In the genomic region with DNA sequence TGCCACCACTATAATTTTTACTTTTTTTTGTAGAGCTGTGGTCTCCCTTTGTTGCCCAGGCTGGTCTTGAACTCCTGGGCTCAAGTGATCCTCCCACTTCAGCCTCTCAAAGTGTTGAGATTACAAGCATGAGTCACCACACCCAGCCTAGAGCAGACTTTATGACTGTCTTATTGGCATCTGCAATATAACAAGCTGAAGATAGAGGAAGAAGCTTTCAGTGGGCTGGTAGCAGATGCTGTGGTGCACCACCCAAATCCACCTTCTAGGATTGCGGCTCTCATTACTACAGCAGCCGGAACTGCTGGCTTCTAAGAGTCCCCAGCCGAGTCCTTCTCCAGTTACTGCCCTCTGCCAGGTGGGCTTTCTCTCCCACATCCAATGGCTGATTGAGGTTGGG, we compare ENCODE assay signal across 12 cellular contexts. TPM values are rescaled to one million over a fixed set of nuclear protein-coding genes. Genes with fewer than 3 reads are reported as not detected.
DNase-seq lines count a peak whose midpoint lies in the region; TF ChIP-seq lines count a peak whose summit lies in the region.
"Had no signal": no experiment of that assay in that cellular context is flagged by ENCODE, and none has a peak within 500 bp of the region (broad histone marks: within the 10 kb centered on the region; RNA-seq: fewer than 3 reads in every experiment).

No MANE protein-coding gene starts in this region.

- no peak overlapping the region for H2AFZ ChIP-seq in MM.1S (ENCODE audit: low read length)
- H2AFZ ChIP-seq: parathyroid adenoma had no signal

- peak; percentile 8 for DNase-seq in A172 (ENCODE audit: low spot score)
- DNase-seq in GF-D8 (lab: John Stamatoyannopoulos, UW), result peak; percentile 83
- peak; percentile 83 for DNase-seq in NOMO-1 treated with dmso at 0.1 percent for 144 hours (lab: John Stamatoyannopoulos, UW; ENCODE audit: unreplicated experiment)
- peak; percentile 31 for DNase-seq in fibroblast of pulmonary artery (ENCODE audit: low read depth)
- no peak for DNase-seq in MM.1S
- no peak for DNase-seq in GOT3 (lab: John Stamatoyannopoulos, UW)
- no peak for DNase-seq in AG08396 (ENCODE audit: low spot score)
- DNase-seq in NCI-H446 (lab: John Stamatoyannopoulos, UW), result no peak
- DNase-seq: CD4-positive, alpha-beta T cell; foreskin melanocyte; NCI-H1436 treated with DMSO at 0.1 percent for 48 hours had no signal

- peaks cover 18% of the 10 kb centered on the region for H3F3A ChIP-seq in MM.1S (ENCODE audit: insufficient read depth, low read length)

- peaks cover 38% of the 10 kb centered on the region for H3K4me1 ChIP-seq in MM.1S (ENCODE audit: low read length)
- H3K4me1 ChIP-seq: parathyroid adenoma had no signal

- H3K79me2 ChIP-seq in MM.1S (ENCODE audit: low read length), result no peaks in the 10 kb centered on the region
- H3K79me2 ChIP-seq: parathyroid adenoma had no signal

- H4K20me1 ChIP-seq in MM.1S (ENCODE audit: insufficient read depth, low read length), result no peaks in the 10 kb centered on the region

- H3K4me2 ChIP-seq in MM.1S (ENCODE audit: low read depth, low read length), result no peak overlapping the region

- TF ChIP-seq CTCF in fibroblast of pulmonary artery (IDR thresholded peaks at IDR 0.05; ENCODE audit: low read length, missing control alignments) (no peak), MM.1S (IDR thresholded peaks at IDR 0.05; ENCODE audit: low read length) (no peak)

- H3K27ac ChIP-seq in MM.1S (ENCODE audit: low read length), result no peak overlapping the region
- H3K27ac ChIP-seq: parathyroid adenoma had no signal

- H3K4me3 ChIP-seq in fibroblast of pulmonary artery (replicated peaks; ENCODE audit: low read depth, low read length) (no peak overlapping the region), MM.1S (ENCODE audit: low read length) (no peak overlapping the region)

- H3K9me2 ChIP-seq in MM.1S (replicated peaks; ENCODE audit: insufficient read depth, low read length), result no peaks in the 10 kb centered on the region

- no peaks in the 10 kb centered on the region for H3K36me3 ChIP-seq in MM.1S (replicated peaks; ENCODE audit: insufficient read depth, low read length)

- no peak overlapping the region for H3K9ac ChIP-seq in MM.1S (ENCODE audit: low read length)
- H3K9ac ChIP-seq: parathyroid adenoma had no signal

- no peaks in the 10 kb centered on the region for H3K9me3 ChIP-seq in MM.1S (replicated peaks; ENCODE audit: insufficient read depth, low read length)

- H3K27me3 ChIP-seq in MM.1S (replicated peaks; ENCODE audit: insufficient read depth, low read length), result no peaks in the 10 kb centered on the region

RNA-seq across cellular contexts. Expression of gene STK38L, which starts 7.6 kb away (rescaled TPM):
- 30.7 and 34.8 TPM in 2 replicates for total RNA-seq in A172 (2014; rRNA removed; shearing (Covaris generic))

Comparison
In these comparisons a context has a peak if more than half of its experiments do, and no peak if none do; other contexts are left out.
1. DNase-seq: peak in A172 (single experiment), GF-D8 (single experiment), NOMO-1 treated with dmso at 0.1 percent for 144 hours (single experiment) and fibroblast of pulmonary artery (single experiment); none in MM.1S (single experiment), GOT3 (single experiment), AG08396 (single experiment) and NCI-H446 (0 of 2).